ENCODE assay signal across 9 cellular contexts in genomic region chr9:72911247-72911775, GRCh38. TPM values are rescaled to one million over a fixed set of nuclear protein-coding genes. Genes with fewer than 3 reads are reported as not detected.
"Had no signal": no experiment of that assay in that cellular context is flagged by ENCODE, and none has a peak within 500 bp of the region (broad histone marks: within the 10 kb centered on the region; RNA-seq: fewer than 3 reads in every experiment).

No MANE protein-coding gene starts in this region.

- FAIRE-seq: G401.6, GM12878, GM12891, GM12892, GM18507, GM19239 had no signal

- H3K4me3 ChIP-seq: GM12878 had no signal

- DNase-seq: GDM1, GF-D8 had no signal

- ATAC-seq: GM12878 had no signal

RNA-seq across cellular contexts. Expression of gene ALDH1A1, which starts 41.5 kb away (rescaled TPM):
- total RNA-seq: G401 had no signal
